Comparison of ENCODE assay signal across 16 cellular contexts in genomic region chr5:150397749-150398431, GRCh38. TPM values are rescaled to one million over a fixed set of nuclear protein-coding genes. Genes with fewer than 3 reads are reported as not detected.
DNase-seq lines count a peak whose midpoint lies in the region; ATAC-seq and TF ChIP-seq lines count a peak whose summit lies in the region.
"Had no signal": no experiment of that assay in that cellular context is flagged by ENCODE, and none has a peak within 500 bp of the region (broad histone marks: within the 10 kb centered on the region; RNA-seq: fewer than 3 reads in every experiment).

No MANE protein-coding gene starts in this region.

- peak overlapping the region; percentile 19; the same call in 1 of the 2 replicates for H3K27ac ChIP-seq in BLaER1

- peaks cover 48% of the 10 kb centered on the region for H3K4me1 ChIP-seq in BLaER1

- H3K27me3 ChIP-seq in BLaER1 = no peaks in the 10 kb centered on the region
- H3K27me3 ChIP-seq: tibial nerve had no signal

- ATAC-seq in WTC11 (no peak), naive B cell (ENCODE audit: low read depth in 2 of 2) (no peak), HG02588 (IDR thresholded peaks at IDR 0.05; ENCODE audit: unreplicated experiment) (no peak), GM21367 (IDR thresholded peaks at IDR 0.05; ENCODE audit: unreplicated experiment) (no peak), GM18907 (IDR thresholded peaks at IDR 0.05; ENCODE audit: unreplicated experiment) (no peak)
- ATAC-seq: left cardiac atrium had no signal

- DNase-seq in GM12864 (ENCODE audit: low read depth) (no peak), WTC11 (ENCODE audit: low spot score) (no peak), naive B cell (peak; percentile 65), NCI-H1417 treated with DMSO at 0.1 percent for 48 hours (lab: John Stamatoyannopoulos, UW) (no peak)
- DNase-seq: activated CD8-positive, alpha-beta memory T cell treated with anti-CD3 and anti-CD28 coated beads, Interleukin-2, amount 50 U/mL, for 4 hours; C1 segment of cervical spinal cord; cortex of kidney; left cardiac atrium; NCI-H1092; NCI-H2171 treated with DMSO at 0.1 percent for 48 hours had no signal

- H3K4me3 Mint-ChIP-seq in WTC11 (no peak overlapping the region), naive B cell (peak overlapping the region in 7 of 8 donors; percentile 20 to 96 (median 80))

- H3K4me2 ChIP-seq in BLaER1 = no peak overlapping the region

- H3K27me3 Mint-ChIP-seq in WTC11 (ENCODE audit: low read depth) (no peaks in the 10 kb centered on the region), naive B cell (peaks cover 0 to 13% (median 0%) of the 10 kb centered on the region in 3 donors)

- POLR2A ChIA-PET in WTC11 (lab: Charles Lee) = interaction anchor here (1.0 to 1.4 kb wide), 2 partner anchors 40 to 47 kb away, joined by 3 to 4 read pairs; no protein-coding TSS in a partner anchor

- no peaks in the 10 kb centered on the region for H3K9me3 ChIP-seq in BLaER1
- H3K9me3 ChIP-seq: tibial nerve had no signal

- H3K36me3 ChIP-seq in BLaER1 = peaks cover 100% of the 10 kb centered on the region

- H3K36me3 Mint-ChIP-seq in WTC11 (peaks cover 63% of the 10 kb centered on the region), naive B cell (peaks cover 24 to 27% of the 10 kb centered on the region in 2 donors)

- H4K20me1 ChIP-seq in BLaER1 = peaks cover 91% of the 10 kb centered on the region

- CTCF ChIA-PET in WTC11 (lab: Charles Lee) = interaction anchor here (0.5 to 4.6 kb wide), 30 partner anchors 8 to 1057 kb away, joined by 3 to 76 read pairs (median 4); partner anchors contain the start of genes ARSI and CD74

- H3K4me1 Mint-ChIP-seq in WTC11 = no peaks in the 10 kb centered on the region
- peaks cover 48 to 70% (median 53%) of the 10 kb centered on the region in 3 donors for H3K4me1 Mint-ChIP-seq in naive B cell

- no peak overlapping the region; the same call in 1 of the 2 replicates for H3K9ac ChIP-seq in BLaER1

- peak; percentile 20 for TF ChIP-seq CTCF in GM12864 (IDR thresholded peaks at IDR 0.05; ENCODE audit: low read depth, low read length, missing control alignments)
- no peak for TF ChIP-seq CTCF in WTC11 (IDR thresholded peaks at IDR 0.05)

- H3K27ac Mint-ChIP-seq in WTC11 = peak overlapping the region; percentile 66; the same call in 1 of the 2 replicates
- peak overlapping the region; percentile 94 to 100 (median 98) for H3K27ac Mint-ChIP-seq in naive B cell

- H3K9me3 Mint-ChIP-seq in WTC11 (no peaks in the 10 kb centered on the region), naive B cell (peaks cover 0 to 17% (median 0%) of the 10 kb centered on the region in 7 donors)

- H3K4me3 ChIP-seq in BLaER1 (no peak overlapping the region), GM12864 (ENCODE audit: low read depth, low read length) (no peak overlapping the region)
- H3K4me3 ChIP-seq: tibial nerve had no signal

TF ChIP-seq in WTC11, 78 proteins besides CTCF, POLR2A, EP300 and RAD21:
- TF ChIP-seq, protein P1, sequence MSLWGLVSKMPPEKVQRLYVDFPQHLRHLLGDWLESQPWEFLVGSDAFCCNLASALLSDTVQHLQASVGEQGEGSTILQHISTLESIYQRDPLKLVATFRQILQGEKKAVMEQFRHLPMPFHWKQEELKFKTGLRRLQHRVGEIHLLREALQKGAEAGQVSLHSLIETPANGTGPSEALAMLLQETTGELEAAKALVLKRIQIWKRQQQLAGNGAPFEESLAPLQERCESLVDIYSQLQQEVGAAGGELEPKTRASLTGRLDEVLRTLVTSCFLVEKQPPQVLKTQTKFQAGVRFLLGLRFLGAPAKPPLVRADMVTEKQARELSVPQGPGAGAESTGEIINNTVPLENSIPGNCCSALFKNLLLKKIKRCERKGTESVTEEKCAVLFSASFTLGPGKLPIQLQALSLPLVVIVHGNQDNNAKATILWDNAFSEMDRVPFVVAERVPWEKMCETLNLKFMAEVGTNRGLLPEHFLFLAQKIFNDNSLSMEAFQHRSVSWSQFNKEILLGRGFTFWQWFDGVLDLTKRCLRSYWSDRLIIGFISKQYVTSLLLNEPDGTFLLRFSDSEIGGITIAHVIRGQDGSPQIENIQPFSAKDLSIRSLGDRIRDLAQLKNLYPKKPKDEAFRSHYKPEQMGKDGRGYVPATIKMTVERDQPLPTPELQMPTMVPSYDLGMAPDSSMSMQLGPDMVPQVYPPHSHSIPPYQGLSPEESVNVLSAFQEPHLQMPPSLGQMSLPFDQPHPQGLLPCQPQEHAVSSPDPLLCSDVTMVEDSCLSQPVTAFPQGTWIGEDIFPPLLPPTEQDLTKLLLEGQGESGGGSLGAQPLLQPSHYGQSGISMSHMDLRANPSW (CRISPR knock-in tag; conservative IDR thresholded peaks at IDR 0.05; ENCODE audit: low read depth) = no peak
- no peak for TF ChIP-seq TP53 (CRISPR knock-in tag; IDR thresholded peaks at IDR 0.05)
- TF ChIP-seq, protein P2, sequence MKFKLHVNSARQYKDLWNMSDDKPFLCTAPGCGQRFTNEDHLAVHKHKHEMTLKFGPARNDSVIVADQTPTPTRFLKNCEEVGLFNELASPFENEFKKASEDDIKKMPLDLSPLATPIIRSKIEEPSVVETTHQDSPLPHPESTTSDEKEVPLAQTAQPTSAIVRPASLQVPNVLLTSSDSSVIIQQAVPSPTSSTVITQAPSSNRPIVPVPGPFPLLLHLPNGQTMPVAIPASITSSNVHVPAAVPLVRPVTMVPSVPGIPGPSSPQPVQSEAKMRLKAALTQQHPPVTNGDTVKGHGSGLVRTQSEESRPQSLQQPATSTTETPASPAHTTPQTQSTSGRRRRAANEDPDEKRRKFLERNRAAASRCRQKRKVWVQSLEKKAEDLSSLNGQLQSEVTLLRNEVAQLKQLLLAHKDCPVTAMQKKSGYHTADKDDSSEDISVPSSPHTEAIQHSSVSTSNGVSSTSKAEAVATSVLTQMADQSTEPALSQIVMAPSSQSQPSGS (CRISPR knock-in tag; IDR thresholded peaks at IDR 0.05; ENCODE audit: borderline replicate concordance, low read depth) = no peak
- no peak for TF ChIP-seq MAX (CRISPR knock-in tag; IDR thresholded peaks at IDR 0.05)
- TF ChIP-seq, protein P3, sequence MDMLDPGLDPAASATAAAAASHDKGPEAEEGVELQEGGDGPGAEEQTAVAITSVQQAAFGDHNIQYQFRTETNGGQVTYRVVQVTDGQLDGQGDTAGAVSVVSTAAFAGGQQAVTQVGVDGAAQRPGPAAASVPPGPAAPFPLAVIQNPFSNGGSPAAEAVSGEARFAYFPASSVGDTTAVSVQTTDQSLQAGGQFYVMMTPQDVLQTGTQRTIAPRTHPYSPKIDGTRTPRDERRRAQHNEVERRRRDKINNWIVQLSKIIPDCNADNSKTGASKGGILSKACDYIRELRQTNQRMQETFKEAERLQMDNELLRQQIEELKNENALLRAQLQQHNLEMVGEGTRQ (CRISPR knock-in tag; IDR thresholded peaks at IDR 0.05) = no peak
- TF ChIP-seq, protein P4, sequence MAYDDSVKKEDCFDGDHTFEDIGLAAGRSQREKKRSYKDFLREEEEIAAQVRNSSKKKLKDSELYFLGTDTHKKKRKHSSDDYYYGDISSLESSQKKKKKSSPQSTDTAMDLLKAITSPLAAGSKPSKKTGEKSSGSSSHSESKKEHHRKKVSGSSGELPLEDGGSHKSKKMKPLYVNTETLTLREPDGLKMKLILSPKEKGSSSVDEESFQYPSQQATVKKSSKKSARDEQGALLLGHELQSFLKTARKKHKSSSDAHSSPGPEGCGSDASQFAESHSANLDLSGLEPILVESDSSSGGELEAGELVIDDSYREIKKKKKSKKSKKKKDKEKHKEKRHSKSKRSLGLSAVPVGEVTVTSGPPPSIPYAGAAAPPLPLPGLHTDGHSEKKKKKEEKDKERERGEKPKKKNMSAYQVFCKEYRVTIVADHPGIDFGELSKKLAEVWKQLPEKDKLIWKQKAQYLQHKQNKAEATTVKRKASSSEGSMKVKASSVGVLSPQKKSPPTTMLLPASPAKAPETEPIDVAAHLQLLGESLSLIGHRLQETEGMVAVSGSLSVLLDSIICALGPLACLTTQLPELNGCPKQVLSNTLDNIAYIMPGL (CRISPR knock-in tag; IDR thresholded peaks at IDR 0.05) = no peak
- no peak for TF ChIP-seq KAT7 (CRISPR knock-in tag; IDR thresholded peaks at IDR 0.05; ENCODE audit: borderline replicate concordance)
- no peak for TF ChIP-seq TEAD4 (CRISPR knock-in tag; IDR thresholded peaks at IDR 0.05)

RNA-seq across cellular contexts. Expression of gene CD74, which starts 14.8 kb away (rescaled TPM):
- total RNA-seq in WTC11 (2021) = 28.2 to 47.6 TPM (median 44.3 TPM) in 3 replicates
- polyA plus RNA-seq in naive B cell (ENCODE audit: low read depth in 6 of 6) = over 10,000 TPM; 22,737 to 35,313 (median 25,671) TPM
- total RNA-seq: Daoy had no signal

RNA-seq across cellular contexts. Expression of gene TCOF1, which starts 40.4 kb away (rescaled TPM):
- 130 to 174 TPM (median 133 TPM) in 3 replicates for total RNA-seq in WTC11 (2021)
- 10 to 100 TPM in 2 of 6 donors, 1 to 10 TPM in 4; 5.1 to 31.2 (median 9.3) TPM for polyA plus RNA-seq in naive B cell (ENCODE audit: low read depth in 6 of 6)

RNA-seq across cellular contexts. Expression of gene RPS14, which starts 51.6 kb away (rescaled TPM):
- total RNA-seq in WTC11 (2021) = 2,564 to 2,814 TPM (median 2,812 TPM) in 3 replicates
- polyA plus RNA-seq in naive B cell (ENCODE audit: low read depth in 6 of 6) = 1,000 to 10,000 TPM; 4,594 to 6,671 (median 5,653) TPM
